11 cellular contexts compared by ENCODE assay signal in genomic region chr6:93424303-93425064, GRCh38. TPM values are rescaled to one million over a fixed set of nuclear protein-coding genes. Genes with fewer than 3 reads are reported as not detected.
A peak's percentile ranks its signal among the peaks of the same experiment; 100 is the strongest.
DNase-seq lines count a peak whose midpoint lies in the region; ATAC-seq and TF ChIP-seq lines count a peak whose summit lies in the region.
"Had no signal": no experiment of that assay in that cellular context is flagged by ENCODE, and none has a peak within 500 bp of the region (broad histone marks: within the 10 kb centered on the region; RNA-seq: fewer than 3 reads in every experiment).

No MANE protein-coding gene starts in this region.

- peaks cover 7% of the 10 kb centered on the region for H3K27me3 ChIP-seq in hepatocyte

- H3K4me3 ChIP-seq in hepatocyte, result no peak overlapping the region

- H3K27ac ChIP-seq in 22Rv1 (no peak overlapping the region), hepatocyte (no peak overlapping the region)

- no peaks in the 10 kb centered on the region for H3K9me3 ChIP-seq in hepatocyte (ENCODE audit: low read depth)

- H3K79me2 ChIP-seq in hepatocyte, result no peaks in the 10 kb centered on the region

- no peak overlapping the region for H2AFZ ChIP-seq in hepatocyte

- H3K4me2 ChIP-seq in hepatocyte, result no peak overlapping the region

- no peak for ATAC-seq in HG03039 (IDR thresholded peaks at IDR 0.05; ENCODE audit: unreplicated experiment)

- DNase-seq in GM13977 (ENCODE audit: low spot score) (no peak), SKM-1 (lab: John Stamatoyannopoulos, UW; ENCODE audit: unreplicated experiment) (peak; percentile 10), hepatocyte (ENCODE audit: low spot score) (peak; percentile 39), Ammon's horn (ENCODE audit: low spot score) (no peak), nucleus accumbens (lab: John Stamatoyannopoulos, UW) (no peak), 8988T (no peak)
- DNase-seq: activated naive CD8-positive, alpha-beta T cell treated with anti-CD3 and anti-CD28 coated beads, Interleukin-2, amount 10 ng/mL, durations not matched to agents 7 days and 5 days; immature natural killer cell had no signal

- H3K9me2 ChIP-seq in hepatocyte (replicated peaks; ENCODE audit: insufficient read depth), result no peaks in the 10 kb centered on the region

- WGBS in hepatocyte (ENCODE audit: low lambda C conversion rate, missing lambda C conversion rate), result 38% methylated on average over 2 of the region's 2 CpGs

- H3K36me3 ChIP-seq in hepatocyte (replicated peaks; ENCODE audit: insufficient read depth, low read depth), result no peaks in the 10 kb centered on the region

- no peaks in the 10 kb centered on the region for H3K4me1 ChIP-seq in hepatocyte (ENCODE audit: insufficient read depth)

- in situ Hi-C loops in GM13977 (cut with MboI; ENCODE audit: low pct_unique_long_range_greater_than_20kb, low sequenced_read_pairs, unreplicated experiment), result no loop called here

- no peaks in the 10 kb centered on the region for H4K20me1 ChIP-seq in hepatocyte (ENCODE audit: insufficient read depth, poor library complexity, severe bottlenecking)

- TF ChIP-seq CTCF in 22Rv1 (IDR thresholded peaks at IDR 0.05) (peak; percentile 40), GM13977 (IDR thresholded peaks at IDR 0.05; ENCODE audit: extremely low read depth, insufficient read depth, missing control alignments) (peak; percentile 48), hepatocyte (IDR thresholded peaks at IDR 0.05; ENCODE audit: poor library complexity) (peak; percentile 65)

RNA-seq across cellular contexts. Expression of gene EPHA7, which starts 5.1 kb away (rescaled TPM):
- 19.2 and 20.2 TPM in 2 replicates for total RNA-seq in hepatocyte
- 5.9 and 6.9 TPM in 2 replicates for polyA plus RNA-seq in hepatocyte
- total RNA-seq: activated naive CD8-positive, alpha-beta T cell treated with anti-CD3 and anti-CD28 coated beads, Interleukin-2, amount 10 ng/mL, durations not matched to agents 7 days and 5 days; T-helper 1 cell treated with Interleukin-12 subunit alpha and Interleukin-12 subunit beta and Interleukin-4 antibody, amounts not matched to agents 30 ng/mL and 1 ng/mL, for 36 hours had no signal
- polyA plus RNA-seq: immature natural killer cell had no signal

Comparison
In these comparisons a context has a peak if more than half of its experiments do, and no peak if none do; other contexts are left out.
1. DNase-seq: peak in SKM-1 (single experiment) and hepatocyte (single experiment); none in GM13977 (single experiment), Ammon's horn (single experiment), nucleus accumbens (0 of 56) and 8988T (single experiment).
2. Peak in every context shown above with its lines, with median percentiles within 50 percentile points of each other: CTCF ChIP-seq.